ENCODE assay signal across 28 cellular contexts in the genomic region with DNA sequence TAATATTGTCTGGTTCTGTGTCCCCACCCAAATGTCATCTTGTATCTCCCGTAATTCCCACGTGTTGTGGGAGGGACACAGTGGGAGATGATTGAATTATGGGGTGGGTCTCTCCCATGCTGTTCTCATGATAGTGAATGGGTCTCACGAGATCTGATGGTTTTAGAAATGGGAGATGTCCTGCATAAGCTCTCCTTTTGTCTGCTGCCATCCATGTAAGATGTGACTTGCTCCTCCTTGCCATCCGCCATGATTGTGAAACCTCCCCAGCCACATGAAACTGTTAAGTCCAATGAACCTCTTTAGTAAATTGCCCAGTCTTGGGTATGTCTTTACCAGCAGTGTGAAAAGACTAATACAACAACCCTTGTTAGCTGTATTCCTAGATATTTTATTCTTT.
"Had no signal": no experiment of that assay in that cellular context is flagged by ENCODE, and none has a peak within 500 bp of the region (broad histone marks: within the 10 kb centered on the region; RNA-seq: fewer than 3 reads in every experiment).

No MANE protein-coding gene starts in this region.

- FAIRE-seq: colon, endometrium, endothelial cell of umbilical vein, frontal cortex had no signal

- H3K4me3 ChIP-seq: colonic mucosa, coronary artery, dorsolateral prefrontal cortex, esophagus muscularis mucosa, esophagus squamous epithelium, gastrocnemius medialis, gastroesophageal sphincter, heart left ventricle, heart right ventricle had no signal

- H3K9me3 ChIP-seq: colonic mucosa had no signal

- H3K27ac ChIP-seq: colonic mucosa, coronary artery, dorsolateral prefrontal cortex, epithelial cell of prostate, esophagus muscularis mucosa, esophagus squamous epithelium, foreskin keratinocyte, gastrocnemius medialis, gastroesophageal sphincter, heart left ventricle, heart right ventricle had no signal

- H3K4me1 ChIP-seq: colonic mucosa, esophagus muscularis mucosa, esophagus squamous epithelium, foreskin keratinocyte, gastrocnemius medialis, gastroesophageal sphincter, heart left ventricle, heart right ventricle had no signal

- DNase-seq: colonic mucosa; cortex of kidney; dermis blood vessel endothelial cell; dorsolateral prefrontal cortex; effector CD4-positive, alpha-beta T cell; effector CD8-positive, alpha-beta T cell; effector memory CD4-positive, alpha-beta T cell; effector memory CD8-positive, alpha-beta T cell; endodermal cell; erythroblast; esophagus squamous epithelium; foreskin fibroblast; foreskin keratinocyte; foreskin melanocyte; gastrocnemius medialis; glutamatergic neuron; head of caudate nucleus; heart left ventricle; heart right ventricle had no signal

- ATAC-seq: effector memory CD8-positive, alpha-beta T cell; esophagus mucosa; foreskin keratinocyte; gastrocnemius medialis; gastroesophageal sphincter; heart left ventricle; heart right ventricle had no signal

- H3K36me3 ChIP-seq: colonic mucosa, esophagus muscularis mucosa, esophagus squamous epithelium, gastrocnemius medialis, gastroesophageal sphincter, heart left ventricle, heart right ventricle had no signal

- H3K27me3 ChIP-seq: colonic mucosa, dorsolateral prefrontal cortex, esophagus muscularis mucosa, esophagus squamous epithelium, gastrocnemius medialis, gastroesophageal sphincter, heart left ventricle, heart right ventricle had no signal
